ENCODE assay signal across 16 cellular contexts in genomic region chr2:130190237-130190636, GRCh38. TPM values are rescaled to one million over a fixed set of nuclear protein-coding genes. Genes with fewer than 3 reads are reported as not detected.
DNase-seq lines count a peak whose midpoint lies in the region; ATAC-seq, FAIRE-seq and TF ChIP-seq lines count a peak whose summit lies in the region.
"Had no signal": no experiment of that assay in that cellular context is flagged by ENCODE, and none has a peak within 500 bp of the region (broad histone marks: within the 10 kb centered on the region; RNA-seq: fewer than 3 reads in every experiment).

No MANE protein-coding gene starts in this region.

- CTCF ChIA-PET in HepG2 (lab: Yijun Ruan, JAX; ENCODE audit: low intra/inter-chr PET ratio, low total read pairs), result no interaction called here

- H3K9ac ChIP-seq in HepG2 (ENCODE audit: insufficient read depth, low read depth, low read length) (no peak overlapping the region), mesenchymal stem cell (ENCODE audit: low read length) (no peak overlapping the region)

- 78% methylated on average over 5 of the region's 15 CpGs for WGBS in HepG2 (ENCODE audit: low lambda C conversion rate)
- WGBS in mesenchymal stem cell, result 85% methylated on average over 15 of the region's 15 CpGs

- H3K4me2 ChIP-seq in HepG2 (ENCODE audit: low read depth, low read length), result no peak overlapping the region
- H3K4me2 ChIP-seq in mesenchymal stem cell (ENCODE audit: low read length, poor library complexity, severe bottlenecking), result no peak overlapping the region

- no peak overlapping the region for H3K18ac ChIP-seq in mesenchymal stem cell (ENCODE audit: low read depth in 1 of 2, low read length in 2 of 2)

- H3K4me1 ChIP-seq in HepG2 (ENCODE audit: insufficient read depth, low read length), result peaks cover 13% of the 10 kb centered on the region
- H3K4me1 ChIP-seq in mesenchymal stem cell (ENCODE audit: control insufficient read depth, insufficient read depth, low read depth, low read length), result peaks cover 13% of the 10 kb centered on the region
- H3K4me1 ChIP-seq: BE2C, HAP-1 had no signal

- TF ChIP-seq EP300 in HepG2 (IDR thresholded peaks at IDR 0.05; ENCODE audit: low read depth in 2 of 2, low read length in 2 of 2) (no peak), HepG2 (CRISPR knock-in tag; IDR thresholded peaks at IDR 0.05; ENCODE audit: borderline replicate concordance) (no peak)

- H3K23ac ChIP-seq in mesenchymal stem cell (ENCODE audit: low read length in 2 of 2), result no peak overlapping the region

- H3K27me3 ChIP-seq in HepG2 (ENCODE audit: control insufficient read depth in 1 of 2, insufficient read depth in 2 of 2, low read length in 2 of 2), result no peaks in the 10 kb centered on the region
- H3K27me3 ChIP-seq in mesenchymal stem cell (ENCODE audit: control insufficient read depth in 1 of 2, insufficient read depth in 1 of 2, low read length in 2 of 2), result no peaks in the 10 kb centered on the region
- H3K27me3 ChIP-seq: BE2C had no signal

- TF ChIP-seq RAD21 in HepG2 (CRISPR knock-in tag; IDR thresholded peaks at IDR 0.05), result no peak

- H3K4me3 ChIP-seq in HepG2 (replicated peaks in 1 of 3; ENCODE audit: insufficient read depth in 1 of 3, low read depth in 2 of 3, low read length in 3 of 3) (no peak overlapping the region), mesenchymal stem cell (ENCODE audit: insufficient read depth in 1 of 2, low read depth in 1 of 2, low read length in 2 of 2) (no peak overlapping the region)
- H3K4me3 ChIP-seq: HAP-1 had no signal

- H3K79me1 ChIP-seq in mesenchymal stem cell (replicated peaks; ENCODE audit: low read length, poor library complexity, severe bottlenecking), result peaks cover 18% of the 10 kb centered on the region

- no peak overlapping the region for H2AK5ac ChIP-seq in mesenchymal stem cell (ENCODE audit: low read length, severe bottlenecking)

- no peak overlapping the region for H3K27ac ChIP-seq in HepG2 (ENCODE audit: extremely low read length, insufficient read depth, low read length)
- no peak overlapping the region for H3K27ac ChIP-seq in mesenchymal stem cell (ENCODE audit: low read length, poor library complexity, severe bottlenecking)
- H3K27ac ChIP-seq: C4-2B had no signal

- no peaks in the 10 kb centered on the region for H3K79me2 ChIP-seq in HepG2 (ENCODE audit: insufficient read depth, low read length)

- no peak for TF ChIP-seq POLR2A in HepG2 (IDR thresholded peaks at IDR 0.05; ENCODE audit: insufficient read depth in 1 of 2, low read depth in 2 of 2, low read length in 2 of 2)

- H4K8ac ChIP-seq in mesenchymal stem cell (ENCODE audit: low read length), result no peak overlapping the region

- in situ Hi-C loops in HepG2 (cut with HindIII; ENCODE audit: extremely low pct_ligation_motif_present, low pct_unique_long_range_greater_than_20kb), result loop anchor here (25.0 kb wide), 1 partner anchor 1297 kb away; the partner anchor contains the start of genes MZT2A and TUBA3D

- DNase-seq in activated effector memory CD4-positive, alpha-beta T cell treated with anti-CD3 and anti-CD28 coated beads, Interleukin-2, amount 50 U/mL, for 16 hours, result peak; percentile 57
- no peak for DNase-seq in activated effector memory CD4-positive, alpha-beta T cell treated with Interleukin-2 at 50 U/mL for 16 hours
- DNase-seq in HepG2 (ENCODE audit: low spot score) (no peak), posterior vena cava (ENCODE audit: low spot score) (peak; percentile 48), GDM1 (lab: John Stamatoyannopoulos, UW) (no peak), EL (no peak), mesenchymal stem cell (no peak)
- DNase-seq: BE2C; CD4-positive, alpha-beta memory T cell; DMS79; GOT3 had no signal

- H2AFZ ChIP-seq in HepG2 (ENCODE audit: low read length) (no peak overlapping the region), mesenchymal stem cell (ENCODE audit: low read depth, low read length) (no peak overlapping the region)

- no peak overlapping the region for H2BK5ac ChIP-seq in mesenchymal stem cell (ENCODE audit: low read depth, low read length, poor library complexity, severe bottlenecking)

- BruUV-seq in HepG2 (replicated peaks; lab: Mats Ljungman, UMichigan), result no TSS peak

- no peak overlapping the region for H2BK12ac ChIP-seq in mesenchymal stem cell (ENCODE audit: low read length in 2 of 2)

- peak; percentile 3; the same call in 1 of the 3 replicates for ATAC-seq in HepG2

- H3K9me3 ChIP-seq in HepG2 (ENCODE audit: low read length) (no peaks in the 10 kb centered on the region), mesenchymal stem cell (ENCODE audit: control insufficient read depth, low read length) (no peaks in the 10 kb centered on the region)
- H3K9me3 ChIP-seq: BE2C, HAP-1 had no signal

- POLR2A ChIA-PET in HepG2 (lab: Yijun Ruan, JAX), result no interaction called here

- no peak for FAIRE-seq in HepG2 (lab: Jason Lieb, UNC)
- FAIRE-seq: G401.6, GM12892 had no signal

- H3K36me3 ChIP-seq in HepG2 (replicated peaks in 1 of 2; ENCODE audit: control insufficient read depth in 1 of 2, insufficient read depth in 2 of 2, low read length in 2 of 2), result peaks cover 0 to 3% of the 10 kb centered on the region in 2 experiments; a peak in 1 of 5 replicates
- peaks cover 0 to 31% of the 10 kb centered on the region in 2 experiments for H3K36me3 ChIP-seq in mesenchymal stem cell (ENCODE audit: control insufficient read depth in 1 of 2, insufficient read depth in 2 of 2, low read depth in 1 of 2, low read length in 2 of 2)
- H3K36me3 ChIP-seq: BE2C, HAP-1 had no signal

- no peak overlapping the region for H3K14ac ChIP-seq in mesenchymal stem cell (ENCODE audit: low read length in 2 of 2)

- no peaks in the 10 kb centered on the region for H4K20me1 ChIP-seq in HepG2 (ENCODE audit: insufficient read depth, low read length)

- H2BK120ac ChIP-seq in mesenchymal stem cell (ENCODE audit: low read depth, low read length), result no peak overlapping the region

- H4K91ac ChIP-seq in mesenchymal stem cell (ENCODE audit: low read length), result no peak overlapping the region

- TF ChIP-seq CTCF in HepG2 (CRISPR knock-in tag; IDR thresholded peaks at IDR 0.05), result no peak

- H3K4ac ChIP-seq in mesenchymal stem cell (ENCODE audit: low read depth in 1 of 2, low read length in 2 of 2), result no peak overlapping the region

- intact Hi-C loops in HepG2 (cut with micrococcal nuclease; ENCODE audit: unreplicated experiment) (no loop called here), posterior vena cava (cut with DNase I) (no loop called here)

- no peak overlapping the region for H2BK15ac ChIP-seq in mesenchymal stem cell (ENCODE audit: low read depth, poor library complexity, severe bottlenecking)

RNA-seq across cellular contexts. Expression of gene TUBA3E, which starts 8.0 kb away (rescaled TPM):
- total RNA-seq in HepG2 (2016; rRNA removed; fragmentation: Illumina TruSeq; extraction: Trizol), result not detected in 2 replicates
- not detected in 2 replicates for total RNA-seq in HepG2 (2016; cell fraction: cytosol; rRNA removed; fragmentation: Illumina TruSeq; extraction: Trizol; ENCODE audit: low read depth)
- not detected in 2 replicates for total RNA-seq in HepG2 (2016; cell fraction: insoluble cytoplasmic fraction; rRNA removed; fragmentation: Illumina TruSeq; extraction: Trizol)
- not detected in 2 replicates for total RNA-seq in HepG2 (2016; cell fraction: membrane; rRNA removed; fragmentation: Illumina TruSeq; extraction: Trizol)
- not detected in 2 replicates for total RNA-seq in HepG2 (2016; cell fraction: nucleus; rRNA removed; fragmentation: Illumina TruSeq; extraction: Trizol)
- not detected in 2 replicates for polyA plus RNA-seq in HepG2 (2011; rRNA removed)
- not detected in 2 replicates for polyA plus RNA-seq in HepG2 (2011; cell fraction: cytosol; rRNA removed)
- not detected in 2 replicates for polyA plus RNA-seq in HepG2 (2011; cell fraction: nucleus; rRNA removed)
- not detected in 2 replicates for polyA plus RNA-seq in HepG2 (2012)
- not detected in 2 replicates for polyA plus RNA-seq in HepG2 (2016; cell fraction: cytosol; fragmentation: Illumina TruSeq; extraction: Trizol; ENCODE audit: low read depth)
- polyA plus RNA-seq in HepG2 (2016; cell fraction: insoluble cytoplasmic fraction; fragmentation: Illumina TruSeq; extraction: Trizol; ENCODE audit: low read depth), result not detected in 2 replicates
- polyA plus RNA-seq in HepG2 (2016; cell fraction: membrane; fragmentation: Illumina TruSeq; extraction: Trizol; ENCODE audit: low read depth), result not detected in 2 replicates
- not detected in 2 replicates for polyA plus RNA-seq in HepG2 (2016; cell fraction: nucleus; fragmentation: Illumina TruSeq; extraction: Trizol; ENCODE audit: insufficient read depth, low read depth)
- not detected in 2 replicates for polyA minus RNA-seq in HepG2 (2011; rRNA and poly(A)+ RNA removed; ENCODE audit: low replicate concordance)
- not detected in 2 replicates for polyA minus RNA-seq in HepG2 (2011; cell fraction: cytosol; rRNA and poly(A)+ RNA removed)
- polyA minus RNA-seq in HepG2 (2011; cell fraction: nucleus; rRNA and poly(A)+ RNA removed), result not detected in 2 replicates
- not detected for total RNA-seq in posterior vena cava
- polyA plus RNA-seq in mesenchymal stem cell (2013, experiment 1 of 2), result not detected
- not detected for polyA plus RNA-seq in mesenchymal stem cell (2013, experiment 2 of 2)
- total RNA-seq: A172; CD4-positive, alpha-beta memory T cell had no signal
- polyA plus RNA-seq: CD4-positive, alpha-beta memory T cell had no signal

RNA-seq across cellular contexts. Expression of gene MZT2B, which starts 8.2 kb away (rescaled TPM):
- 308 and 410 TPM in 2 replicates for total RNA-seq in HepG2 (2016; rRNA removed; fragmentation: Illumina TruSeq; extraction: Trizol)
- 664 and 798 TPM in 2 replicates for total RNA-seq in HepG2 (2016; cell fraction: cytosol; rRNA removed; fragmentation: Illumina TruSeq; extraction: Trizol; ENCODE audit: low read depth)
- 352 and 417 TPM in 2 replicates for total RNA-seq in HepG2 (2016; cell fraction: insoluble cytoplasmic fraction; rRNA removed; fragmentation: Illumina TruSeq; extraction: Trizol)
- 641 and 838 TPM in 2 replicates for total RNA-seq in HepG2 (2016; cell fraction: membrane; rRNA removed; fragmentation: Illumina TruSeq; extraction: Trizol)
- 142 and 179 TPM in 2 replicates for total RNA-seq in HepG2 (2016; cell fraction: nucleus; rRNA removed; fragmentation: Illumina TruSeq; extraction: Trizol)
- 244 and 253 TPM in 2 replicates for polyA plus RNA-seq in HepG2 (2011; rRNA removed)
- polyA plus RNA-seq in HepG2 (2011; cell fraction: cytosol; rRNA removed), result 121 and 325 TPM in 2 replicates
- 97.5 and 107 TPM in 2 replicates for polyA plus RNA-seq in HepG2 (2011; cell fraction: nucleus; rRNA removed)
- 208 and 248 TPM in 2 replicates for polyA plus RNA-seq in HepG2 (2012)
- 676 and 762 TPM in 2 replicates for polyA plus RNA-seq in HepG2 (2016; cell fraction: cytosol; fragmentation: Illumina TruSeq; extraction: Trizol; ENCODE audit: low read depth)
- polyA plus RNA-seq in HepG2 (2016; cell fraction: insoluble cytoplasmic fraction; fragmentation: Illumina TruSeq; extraction: Trizol; ENCODE audit: low read depth), result 300 and 324 TPM in 2 replicates
- polyA plus RNA-seq in HepG2 (2016; cell fraction: membrane; fragmentation: Illumina TruSeq; extraction: Trizol; ENCODE audit: low read depth), result 541 and 609 TPM in 2 replicates
- polyA plus RNA-seq in HepG2 (2016; cell fraction: nucleus; fragmentation: Illumina TruSeq; extraction: Trizol; ENCODE audit: insufficient read depth, low read depth), result 261 and 270 TPM in 2 replicates
- polyA minus RNA-seq in HepG2 (2011; rRNA and poly(A)+ RNA removed; ENCODE audit: low replicate concordance), result 12.3 and 45.2 TPM in 2 replicates
- polyA minus RNA-seq in HepG2 (2011; cell fraction: cytosol; rRNA and poly(A)+ RNA removed), result 53.2 and 58.8 TPM in 2 replicates
- 20.9 and 25.2 TPM in 2 replicates for polyA minus RNA-seq in HepG2 (2011; cell fraction: nucleus; rRNA and poly(A)+ RNA removed)
- 100 to 1,000 TPM; 183 to 200 TPM for total RNA-seq in posterior vena cava
- polyA plus RNA-seq in mesenchymal stem cell (2013, experiment 1 of 2), result 309 TPM
- polyA plus RNA-seq in mesenchymal stem cell (2013, experiment 2 of 2), result 301 TPM

RNA-seq across cellular contexts. Expression of gene SMPD4, which starts 8.8 kb away (rescaled TPM):
- total RNA-seq in HepG2 (2016; rRNA removed; fragmentation: Illumina TruSeq; extraction: Trizol) (70.5 and 72.5 TPM in 2 replicates), posterior vena cava (10 to 100 TPM; 26.5 to 29.7 TPM)
- 16.2 and 16.4 TPM in 2 replicates for total RNA-seq in HepG2 (2016; cell fraction: cytosol; rRNA removed; fragmentation: Illumina TruSeq; extraction: Trizol; ENCODE audit: low read depth)
- 63.3 and 71.6 TPM in 2 replicates for total RNA-seq in HepG2 (2016; cell fraction: insoluble cytoplasmic fraction; rRNA removed; fragmentation: Illumina TruSeq; extraction: Trizol)
- total RNA-seq in HepG2 (2016; cell fraction: membrane; rRNA removed; fragmentation: Illumina TruSeq; extraction: Trizol), result 45.6 and 46.9 TPM in 2 replicates
- 70.7 and 77.5 TPM in 2 replicates for total RNA-seq in HepG2 (2016; cell fraction: nucleus; rRNA removed; fragmentation: Illumina TruSeq; extraction: Trizol)
- 63.2 and 69.0 TPM in 2 replicates for polyA plus RNA-seq in HepG2 (2011; rRNA removed)
- polyA plus RNA-seq in HepG2 (2011; cell fraction: cytosol; rRNA removed), result 27.2 and 39.1 TPM in 2 replicates
- polyA plus RNA-seq in HepG2 (2011; cell fraction: nucleus; rRNA removed), result 483 and 680 TPM in 2 replicates
- 53.0 and 69.5 TPM in 2 replicates for polyA plus RNA-seq in HepG2 (2012)
- 12.9 and 14.8 TPM in 2 replicates for polyA plus RNA-seq in HepG2 (2016; cell fraction: cytosol; fragmentation: Illumina TruSeq; extraction: Trizol; ENCODE audit: low read depth)
- polyA plus RNA-seq in HepG2 (2016; cell fraction: insoluble cytoplasmic fraction; fragmentation: Illumina TruSeq; extraction: Trizol; ENCODE audit: low read depth), result 81.9 and 105 TPM in 2 replicates
- polyA plus RNA-seq in HepG2 (2016; cell fraction: membrane; fragmentation: Illumina TruSeq; extraction: Trizol; ENCODE audit: low read depth), result 36.8 and 38.6 TPM in 2 replicates
- polyA plus RNA-seq in HepG2 (2016; cell fraction: nucleus; fragmentation: Illumina TruSeq; extraction: Trizol; ENCODE audit: insufficient read depth, low read depth), result 229 and 236 TPM in 2 replicates
- polyA minus RNA-seq in HepG2 (2011; rRNA and poly(A)+ RNA removed; ENCODE audit: low replicate concordance), result 39.1 and 125 TPM in 2 replicates
- 39.4 and 44.1 TPM in 2 replicates for polyA minus RNA-seq in HepG2 (2011; cell fraction: cytosol; rRNA and poly(A)+ RNA removed)
- polyA minus RNA-seq in HepG2 (2011; cell fraction: nucleus; rRNA and poly(A)+ RNA removed), result 82.9 and 90.9 TPM in 2 replicates
- 28.8 TPM for polyA plus RNA-seq in mesenchymal stem cell (2013, experiment 1 of 2)
- 28.3 TPM for polyA plus RNA-seq in mesenchymal stem cell (2013, experiment 2 of 2)

RNA-seq across cellular contexts. Expression of gene CCDC74B, which starts 45.3 kb away (rescaled TPM):
- total RNA-seq in HepG2 (2016; rRNA removed; fragmentation: Illumina TruSeq; extraction: Trizol), result 0.11 TPM in 1 of 2 replicates, not detected in the other
- 0.26 TPM in 1 of 2 replicates, not detected in the other for total RNA-seq in HepG2 (2016; cell fraction: cytosol; rRNA removed; fragmentation: Illumina TruSeq; extraction: Trizol; ENCODE audit: low read depth)
- total RNA-seq in HepG2 (2016; cell fraction: insoluble cytoplasmic fraction; rRNA removed; fragmentation: Illumina TruSeq; extraction: Trizol), result 0.15 and 0.24 TPM in 2 replicates
- 0.55 TPM in 1 of 2 replicates, not detected in the other for total RNA-seq in HepG2 (2016; cell fraction: membrane; rRNA removed; fragmentation: Illumina TruSeq; extraction: Trizol)
- 0.28 and 0.37 TPM in 2 replicates for total RNA-seq in HepG2 (2016; cell fraction: nucleus; rRNA removed; fragmentation: Illumina TruSeq; extraction: Trizol)
- 0.07 and 0.12 TPM in 2 replicates for polyA plus RNA-seq in HepG2 (2011; rRNA removed)
- 0.04 and 0.21 TPM in 2 replicates for polyA plus RNA-seq in HepG2 (2011; cell fraction: cytosol; rRNA removed)
- polyA plus RNA-seq in HepG2 (2011; cell fraction: nucleus; rRNA removed), result 1.0 and 1.3 TPM in 2 replicates
- polyA plus RNA-seq in HepG2 (2012), result 0.04 and 0.16 TPM in 2 replicates
- polyA plus RNA-seq in HepG2 (2016; cell fraction: cytosol; fragmentation: Illumina TruSeq; extraction: Trizol; ENCODE audit: low read depth), result 0.26 and 0.28 TPM in 2 replicates
- 0.35 TPM in 1 of 2 replicates, not detected in the other for polyA plus RNA-seq in HepG2 (2016; cell fraction: insoluble cytoplasmic fraction; fragmentation: Illumina TruSeq; extraction: Trizol; ENCODE audit: low read depth)
- 0.21 and 0.37 TPM in 2 replicates for polyA plus RNA-seq in HepG2 (2016; cell fraction: membrane; fragmentation: Illumina TruSeq; extraction: Trizol; ENCODE audit: low read depth)
- 0.75 and 0.81 TPM in 2 replicates for polyA plus RNA-seq in HepG2 (2016; cell fraction: nucleus; fragmentation: Illumina TruSeq; extraction: Trizol; ENCODE audit: insufficient read depth, low read depth)
- 0.47 TPM in 1 of 2 replicates, not detected in the other for polyA minus RNA-seq in HepG2 (2011; rRNA and poly(A)+ RNA removed; ENCODE audit: low replicate concordance)
- not detected in 2 replicates for polyA minus RNA-seq in HepG2 (2011; cell fraction: cytosol; rRNA and poly(A)+ RNA removed)
- 0.50 and 0.90 TPM in 2 replicates for polyA minus RNA-seq in HepG2 (2011; cell fraction: nucleus; rRNA and poly(A)+ RNA removed)
- 1 to 10 TPM; 1.4 to 1.5 TPM for total RNA-seq in posterior vena cava
- 1.3 TPM for polyA plus RNA-seq in mesenchymal stem cell (2013, experiment 1 of 2)
- 1.7 TPM for polyA plus RNA-seq in mesenchymal stem cell (2013, experiment 2 of 2)
- polyA plus RNA-seq: CD4-positive, alpha-beta memory T cell had no signal

Comparison
In these comparisons a context has a peak if more than half of its experiments do, and no peak if none do; other contexts are left out.
1. DNase-seq: peak in activated effector memory CD4-positive, alpha-beta T cell treated with anti-CD3 and anti-CD28 coated beads, Interleukin-2, amount 50 U/mL, for 16 hours (single experiment) and posterior vena cava (single experiment); none in activated effector memory CD4-positive, alpha-beta T cell treated with Interleukin-2 at 50 U/mL for 16 hours (single experiment), HepG2 (single experiment), GDM1 (single experiment), EL (single experiment) and mesenchymal stem cell (single experiment).